Comparison of ENCODE assay signal across 1 cellular context in the genomic region with DNA sequence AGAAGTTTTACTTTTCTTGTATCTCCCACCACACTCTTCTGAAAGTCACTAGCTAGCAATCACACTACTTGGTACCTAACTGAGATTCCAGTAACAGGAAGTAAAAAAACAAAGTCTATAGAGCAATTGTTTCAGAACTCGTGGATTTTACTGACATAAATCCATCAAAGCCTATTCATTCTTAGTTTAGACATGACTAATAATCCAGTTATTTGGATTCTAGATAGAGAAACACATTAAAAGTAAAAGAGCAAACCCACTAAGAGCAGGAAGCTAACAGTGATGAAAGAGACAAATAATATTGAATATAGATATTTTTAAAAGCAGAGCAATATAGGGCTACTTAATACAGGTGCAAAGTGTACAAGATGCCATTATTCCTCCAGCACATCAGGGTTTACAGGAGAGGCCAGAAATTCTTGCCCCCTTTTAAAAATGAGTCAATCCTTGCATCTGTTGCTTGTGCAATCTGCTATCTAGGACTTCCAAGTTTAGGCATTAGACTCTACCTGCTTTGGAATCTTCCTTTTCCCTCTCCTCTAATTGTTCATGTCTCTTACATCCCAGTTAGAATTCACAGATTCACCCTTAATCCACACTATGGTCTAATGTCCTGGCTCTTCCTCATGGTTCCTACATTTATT.
TF ChIP-seq lines count a peak whose summit lies in the region.

No MANE protein-coding gene starts in this region.

TF ChIP-seq in HCT116, 20 proteins besides CTCF, POLR2A, EP300 and RAD21 (continued from another document):
- TF ChIP-seq, protein P1, sequence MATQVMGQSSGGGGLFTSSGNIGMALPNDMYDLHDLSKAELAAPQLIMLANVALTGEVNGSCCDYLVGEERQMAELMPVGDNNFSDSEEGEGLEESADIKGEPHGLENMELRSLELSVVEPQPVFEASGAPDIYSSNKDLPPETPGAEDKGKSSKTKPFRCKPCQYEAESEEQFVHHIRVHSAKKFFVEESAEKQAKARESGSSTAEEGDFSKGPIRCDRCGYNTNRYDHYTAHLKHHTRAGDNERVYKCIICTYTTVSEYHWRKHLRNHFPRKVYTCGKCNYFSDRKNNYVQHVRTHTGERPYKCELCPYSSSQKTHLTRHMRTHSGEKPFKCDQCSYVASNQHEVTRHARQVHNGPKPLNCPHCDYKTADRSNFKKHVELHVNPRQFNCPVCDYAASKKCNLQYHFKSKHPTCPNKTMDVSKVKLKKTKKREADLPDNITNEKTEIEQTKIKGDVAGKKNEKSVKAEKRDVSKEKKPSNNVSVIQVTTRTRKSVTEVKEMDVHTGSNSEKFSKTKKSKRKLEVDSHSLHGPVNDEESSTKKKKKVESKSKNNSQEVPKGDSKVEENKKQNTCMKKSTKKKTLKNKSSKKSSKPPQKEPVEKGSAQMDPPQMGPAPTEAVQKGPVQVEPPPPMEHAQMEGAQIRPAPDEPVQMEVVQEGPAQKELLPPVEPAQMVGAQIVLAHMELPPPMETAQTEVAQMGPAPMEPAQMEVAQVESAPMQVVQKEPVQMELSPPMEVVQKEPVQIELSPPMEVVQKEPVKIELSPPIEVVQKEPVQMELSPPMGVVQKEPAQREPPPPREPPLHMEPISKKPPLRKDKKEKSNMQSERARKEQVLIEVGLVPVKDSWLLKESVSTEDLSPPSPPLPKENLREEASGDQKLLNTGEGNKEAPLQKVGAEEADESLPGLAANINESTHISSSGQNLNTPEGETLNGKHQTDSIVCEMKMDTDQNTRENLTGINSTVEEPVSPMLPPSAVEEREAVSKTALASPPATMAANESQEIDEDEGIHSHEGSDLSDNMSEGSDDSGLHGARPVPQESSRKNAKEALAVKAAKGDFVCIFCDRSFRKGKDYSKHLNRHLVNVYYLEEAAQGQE (IDR thresholded peaks at IDR 0.05; ENCODE audit: low read depth) = no peak
- TF ChIP-seq EZH2phosphoT487 (IDR thresholded peaks at IDR 0.05; ENCODE audit: borderline replicate concordance) = no peak
- TF ChIP-seq SIN3A (IDR thresholded peaks at IDR 0.05; ENCODE audit: low read depth) = no peak
- TF ChIP-seq, protein P2, sequence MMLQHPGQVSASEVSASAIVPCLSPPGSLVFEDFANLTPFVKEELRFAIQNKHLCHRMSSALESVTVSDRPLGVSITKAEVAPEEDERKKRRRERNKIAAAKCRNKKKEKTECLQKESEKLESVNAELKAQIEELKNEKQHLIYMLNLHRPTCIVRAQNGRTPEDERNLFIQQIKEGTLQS (IDR thresholded peaks at IDR 0.05) = no peak
- no peak for TF ChIP-seq ZFX (IDR thresholded peaks at IDR 0.05)
- no peak for TF ChIP-seq ELF1 (IDR thresholded peaks at IDR 0.05; ENCODE audit: borderline replicate concordance, low read depth)
